Comparison of ENCODE assay signal across 12 cellular contexts in genomic region chr4:7872264-7872771, GRCh38.
A peak's percentile ranks its signal among the peaks of the same experiment; 100 is the strongest.
DNase-seq lines count a peak whose midpoint lies in the region; ATAC-seq, FAIRE-seq and TF ChIP-seq lines count a peak whose summit lies in the region.
"Had no signal": no experiment of that assay in that cellular context is flagged by ENCODE, and none has a peak within 500 bp of the region (broad histone marks: within the 10 kb centered on the region; RNA-seq: fewer than 3 reads in every experiment).

No MANE protein-coding gene starts in this region.

- peak; percentile 78 for DNase-seq in Daoy (ENCODE audit: low read depth)
- DNase-seq in NCI-H446 (lab: John Stamatoyannopoulos, UW) = peak; percentile 88 to 94
- peak; percentile 78 for DNase-seq in prostate gland (ENCODE audit: low spot score)
- no peak for DNase-seq in Kasumi-1 (lab: John Stamatoyannopoulos, UW)
- DNase-seq in omental fat pad (ENCODE audit: low spot score) = no peak
- DNase-seq in H54 (ENCODE audit: insufficient read length, low spot score) = no peak

- H3K27ac ChIP-seq in prostate gland = peak overlapping the region; percentile 35 to 39
- H3K27ac ChIP-seq: neutrophil, VCaP had no signal

- WGBS in prostate gland = 12% methylated on average over 4 of the region's 4 CpGs

- TF ChIP-seq CTCF in prostate gland (IDR thresholded peaks at IDR 0.05) (no peak), omental fat pad (IDR thresholded peaks at IDR 0.05) (no peak)

- no peaks in the 10 kb centered on the region for H3K9me3 ChIP-seq in prostate gland
- H3K9me3 ChIP-seq: neutrophil had no signal

- H3K27me3 ChIP-seq in prostate gland (replicated peaks; ENCODE audit: insufficient read depth) = no peaks in the 10 kb centered on the region

- no peaks in the 10 kb centered on the region for H3K36me3 ChIP-seq in prostate gland

- H3K4me1 ChIP-seq in prostate gland (replicated peaks) = no peaks in the 10 kb centered on the region

- no peak for FAIRE-seq in H54 (lab: Jason Lieb, UNC)
- FAIRE-seq: colon, GM12891 had no signal

- intact Hi-C loops in prostate gland (cut with DNase I) = loop anchor here (2.0 kb wide), 1 partner anchor 68 kb away; no protein-coding TSS in a partner anchor

- peak; percentile 20 for ATAC-seq in esophagus mucosa
- ATAC-seq in GM18502 (IDR thresholded peaks at IDR 0.05; ENCODE audit: poor library complexity, unreplicated experiment) = no peak
- no peak for ATAC-seq in omental fat pad (ENCODE audit: low FRiP score)

- no peak overlapping the region for H3K4me3 ChIP-seq in prostate gland

- TF ChIP-seq POLR2A in prostate gland (IDR thresholded peaks at IDR 0.05) (no peak), H54 (IDR thresholded peaks at IDR 0.05; ENCODE audit: low read depth, low read length) (no peak)

Comparison
In these comparisons a context has a peak if more than half of its experiments do, and no peak if none do; other contexts are left out.
1. DNase-seq: peak in Daoy (single experiment), NCI-H446 (2 of 2) and prostate gland (single experiment); none in Kasumi-1 (0 of 2), omental fat pad (single experiment) and H54 (single experiment).